In genomic region chr17:15462962-15463361, GRCh38 we compare ENCODE assay signal across 14 cellular contexts. TPM values are rescaled to one million over a fixed set of nuclear protein-coding genes. Genes with fewer than 3 reads are reported as not detected.
DNase-seq lines count a peak whose midpoint lies in the region; TF ChIP-seq lines count a peak whose summit lies in the region.
"Had no signal": no experiment of that assay in that cellular context is flagged by ENCODE, and none has a peak within 500 bp of the region (broad histone marks: within the 10 kb centered on the region; RNA-seq: fewer than 3 reads in every experiment).

No MANE protein-coding gene starts in this region.

- H3K9me3 ChIP-seq in adipocyte (ENCODE audit: control insufficient read depth, low read length) (no peaks in the 10 kb centered on the region), cardiac muscle cell (ENCODE audit: low read depth) (no peaks in the 10 kb centered on the region), uterus (no peaks in the 10 kb centered on the region)

- peaks cover 36% of the 10 kb centered on the region for H3K4me1 Mint-ChIP-seq in osteocyte (ENCODE audit: unreplicated experiment)
- H3K4me1 Mint-ChIP-seq in CD14-positive monocyte: no peaks in the 10 kb centered on the region

- intact Hi-C loops in uterus (cut with DNase I; ENCODE audit: low total_unique reads): no loop called here
- intact Hi-C loops in CD14-positive monocyte (cut with micrococcal nuclease): loop anchor here in 1 of 2 donors (5.0 kb wide), 1 partner anchor 151 kb away; no protein-coding TSS in a partner anchor

- in situ Hi-C loops in ACHN (cut with HindIII; ENCODE audit: low pct_ligation_motif_present, low pct_unique_long_range_greater_than_20kb, low sequenced_read_pairs): no loop called here

- H3K27me3 ChIP-seq in adipocyte (replicated peaks; ENCODE audit: control insufficient read depth, insufficient read depth, low read length) (no peaks in the 10 kb centered on the region), cardiac muscle cell (no peaks in the 10 kb centered on the region), uterus (no peaks in the 10 kb centered on the region)
- H3K27me3 ChIP-seq: foreskin keratinocyte had no signal

- H3K27ac ChIP-seq in cardiac muscle cell: peak overlapping the region; percentile 75
- H3K27ac ChIP-seq in uterus: peak overlapping the region; percentile 65 to 75
- H3K27ac ChIP-seq: foreskin keratinocyte had no signal

- no peak for TF ChIP-seq POLR2A in uterus (IDR thresholded peaks at IDR 0.05)

- DNase-seq in adipocyte (ENCODE audit: low read depth) (peak; percentile 58), cardiac muscle cell (ENCODE audit: low read depth in 1 of 2, low spot score in 1 of 2) (peak in 1 of 2 donors; percentile 27), osteocyte (ENCODE audit: extremely low spot score, unreplicated experiment) (no peak), uterus (peak in 1 of 2 donors; percentile 25), CD1c-positive myeloid dendritic cell (ENCODE audit: extremely low spot score) (no peak), ACHN (no peak), CD14-positive monocyte (ENCODE audit: low spot score) (no peak)
- DNase-seq: KG1; NCI-H1694; SHP77; stimulated activated CD4-positive, alpha-beta T cell treated with anti-CD3 and anti-CD28 coated beads, Interleukin-2, amount 100 ng/mL, for 48 hours had no signal

- H3K36me3 Mint-ChIP-seq in osteocyte (ENCODE audit: unreplicated experiment) (peaks cover 5% of the 10 kb centered on the region), CD14-positive monocyte (no peaks in the 10 kb centered on the region)

- H3K4me3 Mint-ChIP-seq in osteocyte (ENCODE audit: unreplicated experiment) (peak overlapping the region; percentile 5), CD14-positive monocyte (no peak overlapping the region)
- H3K4me3 Mint-ChIP-seq: activated naive CD8-positive, alpha-beta T cell; stimulated activated effector memory CD8-positive, alpha-beta T cell treated with anti-CD3 and anti-CD28 coated beads, Interleukin-12 subunit alpha, Interleukin-12 subunit beta, amount 100 ng/mL, for 72 hours had no signal

- H3K4me1 ChIP-seq in adipocyte (ENCODE audit: control insufficient read depth, insufficient read depth, low read length) (peaks cover 29% of the 10 kb centered on the region), cardiac muscle cell (ENCODE audit: low read depth) (peaks cover 8% of the 10 kb centered on the region), uterus (peaks cover 0 to 5% of the 10 kb centered on the region in 2 donors)
- H3K4me1 ChIP-seq: foreskin keratinocyte had no signal

- H3K9me3 Mint-ChIP-seq in osteocyte (ENCODE audit: unreplicated experiment) (no peaks in the 10 kb centered on the region), CD14-positive monocyte (peaks cover 0 to 5% (median 0%) of the 10 kb centered on the region in 7 donors)
- H3K9me3 Mint-ChIP-seq: stimulated activated effector memory CD8-positive, alpha-beta T cell treated with anti-CD3 and anti-CD28 coated beads, Interleukin-12 subunit alpha, Interleukin-12 subunit beta, amount 100 ng/mL, for 72 hours had no signal

- no peak overlapping the region for H3K4me3 ChIP-seq in adipocyte (ENCODE audit: low read length)
- H3K4me3 ChIP-seq in cardiac muscle cell: no peak overlapping the region
- no peak overlapping the region for H3K4me3 ChIP-seq in uterus

- TF ChIP-seq CTCF in cardiac muscle cell (IDR thresholded peaks at IDR 0.05; ENCODE audit: low read depth, low read length) (no peak), osteocyte (IDR thresholded peaks at IDR 0.05) (no peak), uterus (IDR thresholded peaks at IDR 0.05) (no peak), CD14-positive monocyte (IDR thresholded peaks at IDR 0.05) (no peak)

- H3K27ac Mint-ChIP-seq in osteocyte (ENCODE audit: unreplicated experiment) (peak overlapping the region; percentile 87), CD14-positive monocyte (no peak overlapping the region)
- H3K27ac Mint-ChIP-seq: activated naive CD8-positive, alpha-beta T cell; stimulated activated effector memory CD8-positive, alpha-beta T cell treated with anti-CD3 and anti-CD28 coated beads, Interleukin-12 subunit alpha, Interleukin-12 subunit beta, amount 100 ng/mL, for 72 hours had no signal

- H3K27me3 Mint-ChIP-seq in osteocyte (ENCODE audit: unreplicated experiment) (no peaks in the 10 kb centered on the region), CD14-positive monocyte (ENCODE audit: low read depth in 3 of 3) (peaks cover 0 to 3% (median 0%) of the 10 kb centered on the region in 3 donors)
- H3K27me3 Mint-ChIP-seq: activated naive CD8-positive, alpha-beta T cell had no signal

- H3K9ac ChIP-seq in adipocyte (ENCODE audit: low read length): peak overlapping the region; percentile 18

- H3K36me3 ChIP-seq in adipocyte (ENCODE audit: control insufficient read depth, insufficient read depth, low read length, severe bottlenecking): no peaks in the 10 kb centered on the region
- no peaks in the 10 kb centered on the region for H3K36me3 ChIP-seq in cardiac muscle cell
- H3K36me3 ChIP-seq in uterus: no peaks in the 10 kb centered on the region

RNA-seq across cellular contexts. Expression of gene CDRT4, which starts 4.5 kb away (rescaled TPM):
- total RNA-seq in cardiac muscle cell (4.8 and 14.4 TPM in 2 replicates), osteocyte (9.6 and 10.1 TPM in 2 replicates), uterus (10 to 100 TPM in 1 of 4 donors, 1 to 10 TPM in 2, under 1 TPM in 1; 0.29 to 22.8 (median 4.2) TPM)
- polyA plus RNA-seq in cardiac muscle cell (5.6 and 6.0 TPM in 2 replicates), CD14-positive monocyte (under 1 TPM in 1 of 2 donors, not detected in 1; 0.34 TPM)
